In the genomic region with DNA sequence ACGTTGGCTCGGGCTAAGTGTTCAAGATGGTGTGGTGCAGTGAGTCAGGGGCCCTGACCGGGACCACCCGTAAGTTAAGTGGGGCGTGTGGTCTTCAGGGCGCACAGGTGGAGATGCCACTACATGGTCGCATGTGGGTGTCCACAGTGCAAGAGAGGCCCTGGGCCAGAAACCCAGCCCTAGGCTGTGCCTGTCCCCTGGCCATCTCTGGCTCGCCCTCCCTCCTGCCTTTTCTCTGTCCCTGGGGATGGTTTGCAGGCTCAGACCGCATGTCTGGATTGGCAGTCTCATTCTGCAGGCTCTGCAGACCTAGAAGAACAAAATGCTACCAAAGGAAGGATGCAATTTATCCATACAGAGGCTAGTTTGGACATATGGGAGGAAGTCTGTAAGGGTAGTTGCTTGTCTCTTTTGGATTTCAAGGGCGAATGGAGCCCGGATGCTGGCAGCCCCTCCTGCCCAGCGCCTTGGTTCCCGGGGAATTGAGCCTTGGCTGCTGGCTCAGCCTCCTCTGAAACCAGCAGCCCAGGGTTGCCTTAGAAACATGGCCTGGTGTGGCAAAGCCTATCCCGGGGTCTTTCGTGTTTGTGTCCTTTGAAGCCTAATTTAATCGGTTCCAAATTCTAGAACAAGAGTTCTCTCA, we compare ENCODE assay signal across 11 cellular contexts.
DNase-seq lines count a peak whose midpoint lies in the region; ATAC-seq and TF ChIP-seq lines count a peak whose summit lies in the region.
"Had no signal": no experiment of that assay in that cellular context is flagged by ENCODE, and none has a peak within 500 bp of the region (broad histone marks: within the 10 kb centered on the region; RNA-seq: fewer than 3 reads in every experiment).

No MANE protein-coding gene starts in this region.

- no peak overlapping the region for H3K9ac ChIP-seq in mammary epithelial cell (ENCODE audit: insufficient read depth, low read length)

- no peaks in the 10 kb centered on the region for H4K20me1 ChIP-seq in mammary epithelial cell (ENCODE audit: insufficient read depth, low read length)

- H3K4me2 ChIP-seq in mammary epithelial cell (ENCODE audit: insufficient read depth, low read depth, low read length): peak overlapping the region; percentile 83

- no peaks in the 10 kb centered on the region for H3K36me3 ChIP-seq in mammary epithelial cell (ENCODE audit: insufficient read depth, low read length)
- H3K36me3 ChIP-seq in tibial nerve: no peaks in the 10 kb centered on the region

- H3K4me1 ChIP-seq in mammary epithelial cell (ENCODE audit: insufficient read depth, low read length) (peaks cover 13% of the 10 kb centered on the region), tibial nerve (peaks cover 0 to 31% (median 21%) of the 10 kb centered on the region in 4 donors)

- ATAC-seq in activated CD8-positive, alpha-beta T cell treated with anti-CD3 and anti-CD28 coated beads for 36 hours: no peak
- ATAC-seq in activated CD8-positive, alpha-beta T cell treated with anti-CD3 and anti-CD28 coated beads, Interleukin-2, amount 10 ng/mL, durations not matched to agents 7 days and 5 days: no peak
- ATAC-seq in memory B cell (ENCODE audit: low read depth) (no peak), GM18868 (IDR thresholded peaks at IDR 0.05; ENCODE audit: unreplicated experiment) (no peak), GM18870 (IDR thresholded peaks at IDR 0.05; ENCODE audit: unreplicated experiment) (no peak)
- no peak for ATAC-seq in activated T-cell treated with anti-CD3 and anti-CD28 coated beads, Interleukin-2, amount 50 U/mL, for 4 hours

- TF ChIP-seq CTCF in activated CD8-positive, alpha-beta T cell treated with anti-CD3 and anti-CD28 coated beads for 36 hours (IDR thresholded peaks at IDR 0.05): no peak
- TF ChIP-seq CTCF in mammary epithelial cell (conservative IDR thresholded peaks at IDR 0.05 in 1 of 2, IDR thresholded peaks at IDR 0.05 in 1 of 2; ENCODE audit: extremely low read depth in 1 of 2, insufficient read depth in 1 of 2, low read depth in 1 of 2, low read length in 2 of 2) (no peak), tibial nerve (IDR thresholded peaks at IDR 0.05) (no peak)

- no peaks in the 10 kb centered on the region for H3K36me3 Mint-ChIP-seq in activated CD8-positive, alpha-beta T cell treated with anti-CD3 and anti-CD28 coated beads for 36 hours (ENCODE audit: low read depth)
- no peaks in the 10 kb centered on the region for H3K36me3 Mint-ChIP-seq in activated CD8-positive, alpha-beta T cell treated with anti-CD3 and anti-CD28 coated beads, Interleukin-2, amount 10 ng/mL, durations not matched to agents 7 days and 5 days (ENCODE audit: low read depth)
- no peaks in the 10 kb centered on the region for H3K36me3 Mint-ChIP-seq in memory B cell
- no peaks in the 10 kb centered on the region for H3K36me3 Mint-ChIP-seq in activated T-cell treated with anti-CD3 and anti-CD28 coated beads, Interleukin-2, amount 50 U/mL, for 4 hours (ENCODE audit: insufficient read depth)

- H3K9me3 ChIP-seq in mammary epithelial cell (replicated peaks; ENCODE audit: insufficient read depth, low read length): no peaks in the 10 kb centered on the region
- no peaks in the 10 kb centered on the region for H3K9me3 ChIP-seq in tibial nerve

- peak overlapping the region; percentile 65 for H2AFZ ChIP-seq in mammary epithelial cell (ENCODE audit: low read depth, low read length)

- dilution Hi-C loops in mammary epithelial cell (cut with HindIII; ENCODE audit: low sequenced_read_pairs): no loop called here

- no peaks in the 10 kb centered on the region for H3K9me3 Mint-ChIP-seq in activated CD8-positive, alpha-beta T cell treated with anti-CD3 and anti-CD28 coated beads for 36 hours
- no peaks in the 10 kb centered on the region for H3K9me3 Mint-ChIP-seq in activated CD8-positive, alpha-beta T cell treated with anti-CD3 and anti-CD28 coated beads, Interleukin-2, amount 10 ng/mL, durations not matched to agents 7 days and 5 days (ENCODE audit: insufficient read depth)
- H3K9me3 Mint-ChIP-seq in memory B cell: no peaks in the 10 kb centered on the region
- no peaks in the 10 kb centered on the region for H3K9me3 Mint-ChIP-seq in activated T-cell treated with anti-CD3 and anti-CD28 coated beads, Interleukin-2, amount 50 U/mL, for 4 hours
- H3K9me3 Mint-ChIP-seq: nephron progenitor cell; T-helper 2 cell treated with Interferon-gamma antibody and Interleukin-4, amounts not matched to agents 5 μg/mL and 100 μg/mL, for 36 hours had no signal

- H3K4me3 ChIP-seq in mammary epithelial cell (replicated peaks in 1 of 3; ENCODE audit: insufficient read depth in 1 of 3, low read depth in 2 of 3, low read length in 3 of 3) (no peak overlapping the region), tibial nerve (peak overlapping the region in 3 of 4 donors; percentile 24 to 49 (median 39))

- BruUV-seq in mammary epithelial cell (replicated peaks; lab: Mats Ljungman, UMichigan): no TSS peak

- no peak for DNase-seq in activated CD8-positive, alpha-beta T cell treated with anti-CD3 and anti-CD28 coated beads for 36 hours
- DNase-seq in activated CD8-positive, alpha-beta T cell treated with anti-CD3 and anti-CD28 coated beads, Interleukin-2, amount 10 ng/mL, durations not matched to agents 7 days and 5 days: no peak
- DNase-seq in mammary epithelial cell (no peak), memory B cell (ENCODE audit: low spot score in 2 of 2) (no peak), tibial nerve (ENCODE audit: low spot score in 2 of 2) (no peak)
- no peak for DNase-seq in activated T-cell treated with anti-CD3 and anti-CD28 coated beads, Interleukin-2, amount 50 U/mL, for 4 hours

- no peaks in the 10 kb centered on the region for H3K27me3 ChIP-seq in mammary epithelial cell (ENCODE audit: insufficient read depth, low read length)
- no peaks in the 10 kb centered on the region for H3K27me3 ChIP-seq in tibial nerve

- TF ChIP-seq POLR2A in tibial nerve (IDR thresholded peaks at IDR 0.05): no peak

- POLR2A ChIA-PET in activated CD8-positive, alpha-beta T cell treated with anti-CD3 and anti-CD28 coated beads for 36 hours (lab: Charles Lee): no interaction called here
- POLR2A ChIA-PET in activated CD8-positive, alpha-beta T cell treated with anti-CD3 and anti-CD28 coated beads, Interleukin-2, amount 10 ng/mL, durations not matched to agents 7 days and 5 days (lab: Charles Lee): no interaction called here

- peaks cover 20% of the 10 kb centered on the region for H3K27me3 Mint-ChIP-seq in activated CD8-positive, alpha-beta T cell treated with anti-CD3 and anti-CD28 coated beads for 36 hours
- peaks cover 29% of the 10 kb centered on the region for H3K27me3 Mint-ChIP-seq in activated CD8-positive, alpha-beta T cell treated with anti-CD3 and anti-CD28 coated beads, Interleukin-2, amount 10 ng/mL, durations not matched to agents 7 days and 5 days (ENCODE audit: low read depth)
- peaks cover 2% of the 10 kb centered on the region for H3K27me3 Mint-ChIP-seq in memory B cell
- peaks cover 23% of the 10 kb centered on the region for H3K27me3 Mint-ChIP-seq in activated T-cell treated with anti-CD3 and anti-CD28 coated beads, Interleukin-2, amount 50 U/mL, for 4 hours (ENCODE audit: low read depth)

- peaks cover 15% of the 10 kb centered on the region for H3K4me1 Mint-ChIP-seq in activated CD8-positive, alpha-beta T cell treated with anti-CD3 and anti-CD28 coated beads for 36 hours (ENCODE audit: low read depth)
- peaks cover 22% of the 10 kb centered on the region for H3K4me1 Mint-ChIP-seq in activated CD8-positive, alpha-beta T cell treated with anti-CD3 and anti-CD28 coated beads, Interleukin-2, amount 10 ng/mL, durations not matched to agents 7 days and 5 days (ENCODE audit: low read depth)
- H3K4me1 Mint-ChIP-seq in memory B cell: peaks cover 13% of the 10 kb centered on the region
- H3K4me1 Mint-ChIP-seq in activated T-cell treated with anti-CD3 and anti-CD28 coated beads, Interleukin-2, amount 50 U/mL, for 4 hours (ENCODE audit: low read depth): peaks cover 2% of the 10 kb centered on the region

- no peak overlapping the region for H3K27ac ChIP-seq in mammary epithelial cell (ENCODE audit: insufficient read depth, low read depth, low read length)
- H3K27ac ChIP-seq in tibial nerve: no peak overlapping the region
- H3K27ac ChIP-seq: epithelial cell of prostate had no signal

- 51% methylated on average over 13 of the region's 16 CpGs for WGBS in mammary epithelial cell (ENCODE audit: low coverage, missing lambda C conversion rate)
- 54 to 59% methylated on average over 14 of the region's 16 CpGs for WGBS in tibial nerve, 2 donors

- H3K79me2 ChIP-seq in mammary epithelial cell (ENCODE audit: insufficient read depth, low read length): no peaks in the 10 kb centered on the region

- in situ Hi-C loops in mammary epithelial cell (cut with MboI; ENCODE audit: low sequenced_read_pairs in 2 of 2): loop anchor here (25.0 kb wide), 3 partner anchors 424 to 651 kb away; partner anchors contain the start of gene HS6ST1 (in 1 of the 2)

- CTCF ChIA-PET in activated CD8-positive, alpha-beta T cell treated with anti-CD3 and anti-CD28 coated beads for 36 hours (lab: Charles Lee): interaction anchor here (0.6 to 1.3 kb wide), 14 partner anchors 9 to 209 kb away, joined by 3 to 12 read pairs (median 4); no protein-coding TSS in a partner anchor
- CTCF ChIA-PET in activated CD8-positive, alpha-beta T cell treated with anti-CD3 and anti-CD28 coated beads, Interleukin-2, amount 10 ng/mL, durations not matched to agents 7 days and 5 days (lab: Charles Lee): interaction anchor here (0.7 to 1.6 kb wide), 12 partner anchors 9 to 419 kb away, joined by 3 to 11 read pairs (median 4); no protein-coding TSS in a partner anchor
- CTCF ChIA-PET in mammary epithelial cell (lab: Charles Lee; ENCODE audit: low non-redundant PET): interaction anchor here (0.7 kb wide), 1 partner anchor 1187 kb away, joined by 3 read pairs; no protein-coding TSS in a partner anchor

- TF ChIP-seq EP300 in tibial nerve (IDR thresholded peaks at IDR 0.05): no peak

- H3K4me3 Mint-ChIP-seq in activated CD8-positive, alpha-beta T cell treated with anti-CD3 and anti-CD28 coated beads for 36 hours: peak overlapping the region; percentile 46
- H3K4me3 Mint-ChIP-seq in activated CD8-positive, alpha-beta T cell treated with anti-CD3 and anti-CD28 coated beads, Interleukin-2, amount 10 ng/mL, durations not matched to agents 7 days and 5 days: no peak overlapping the region
- H3K4me3 Mint-ChIP-seq in memory B cell: peak overlapping the region; percentile 81
- H3K4me3 Mint-ChIP-seq in activated T-cell treated with anti-CD3 and anti-CD28 coated beads, Interleukin-2, amount 50 U/mL, for 4 hours: no peak overlapping the region

- intact Hi-C loops in activated CD8-positive, alpha-beta T cell treated with anti-CD3 and anti-CD28 coated beads for 36 hours (cut with micrococcal nuclease): loop anchor here (10.0 kb wide), 1 partner anchor 659 kb away; no protein-coding TSS in a partner anchor
- intact Hi-C loops in mammary epithelial cell (cut with micrococcal nuclease): loop anchor here (1.0 to 10.0 kb wide), 3 partner anchors 498 to 1189 kb away; no protein-coding TSS in a partner anchor

- H3K27ac Mint-ChIP-seq in activated CD8-positive, alpha-beta T cell treated with anti-CD3 and anti-CD28 coated beads for 36 hours: no peak overlapping the region
- H3K27ac Mint-ChIP-seq in activated CD8-positive, alpha-beta T cell treated with anti-CD3 and anti-CD28 coated beads, Interleukin-2, amount 10 ng/mL, durations not matched to agents 7 days and 5 days: no peak overlapping the region
- no peak overlapping the region for H3K27ac Mint-ChIP-seq in memory B cell
- H3K27ac Mint-ChIP-seq: nephron progenitor cell; T-helper 2 cell treated with Interferon-gamma antibody and Interleukin-4, amounts not matched to agents 5 μg/mL and 100 μg/mL, for 36 hours had no signal

Comparison
In these comparisons a context has a peak if more than half of its experiments do, and no peak if none do; other contexts are left out.
1. H3K4me3 Mint-ChIP-seq: peak in activated CD8-positive, alpha-beta T cell treated with anti-CD3 and anti-CD28 coated beads for 36 hours (single experiment) and memory B cell (single experiment); none in activated CD8-positive, alpha-beta T cell treated with anti-CD3 and anti-CD28 coated beads, Interleukin-2, amount 10 ng/mL, durations not matched to agents 7 days and 5 days (single experiment) and activated T-cell treated with anti-CD3 and anti-CD28 coated beads, Interleukin-2, amount 50 U/mL, for 4 hours (single experiment).
2. H3K4me3 ChIP-seq: peak in tibial nerve (3 of 4); none in mammary epithelial cell (0 of 3).